Comparison of ENCODE assay signal across 8 cellular contexts in the genomic region with DNA sequence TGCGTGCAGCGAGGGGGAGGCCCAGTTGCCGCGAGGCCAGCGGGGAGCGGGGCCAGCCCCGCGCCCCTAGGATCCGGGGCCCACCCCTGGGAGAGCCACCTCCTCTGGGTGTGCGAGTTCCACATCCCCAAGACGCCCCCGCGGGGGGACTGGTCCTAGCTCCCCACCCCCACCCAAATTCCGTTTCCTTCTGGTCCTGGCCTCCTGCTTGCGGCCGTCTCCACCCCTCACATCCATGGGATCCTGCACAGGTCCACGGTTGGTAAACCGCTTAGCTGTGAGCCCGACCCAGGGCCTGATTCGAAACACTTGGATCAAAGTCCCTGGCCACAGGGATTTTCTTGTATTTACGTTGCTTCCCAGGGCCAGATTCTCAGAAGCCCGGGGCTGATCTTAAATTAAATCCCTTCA. TPM values are rescaled to one million over a fixed set of nuclear protein-coding genes. Genes with fewer than 3 reads are reported as not detected.
DNase-seq lines count a peak whose midpoint lies in the region; ATAC-seq, FAIRE-seq and TF ChIP-seq lines count a peak whose summit lies in the region.

No MANE protein-coding gene starts in this region.

- peak overlapping the region; percentile 93 for H3K27ac Mint-ChIP-seq in endodermal cell

- peak; percentile 54 for FAIRE-seq in A549 (lab: Jason Lieb, UNC)

- TF ChIP-seq RAD21 in A549 (conservative IDR thresholded peaks at IDR 0.05 in 1 of 2, IDR thresholded peaks at IDR 0.05 in 1 of 2): no peak; a peak in 1 of 5 replicates

- H3K9me3 ChIP-seq in A549 (peaks cover 6% of the 10 kb centered on the region; the same call in 2 of the 3 replicates), endodermal cell (ENCODE audit: control insufficient read depth, low read length) (peaks cover 11% of the 10 kb centered on the region), mucosa of rectum (ENCODE audit: control insufficient read depth in 2 of 2, low read length in 2 of 2) (no peaks in the 10 kb centered on the region)

- H3K4me3 Mint-ChIP-seq in endodermal cell: peak overlapping the region; percentile 79

- peaks cover 3% of the 10 kb centered on the region for H3K36me3 ChIP-seq in endodermal cell (ENCODE audit: control insufficient read depth, insufficient read depth, low read length)
- no peaks in the 10 kb centered on the region for H3K36me3 ChIP-seq in mucosa of rectum (ENCODE audit: control insufficient read depth in 2 of 2, insufficient read depth in 2 of 2, low read length in 2 of 2)

- H3K4me2 ChIP-seq in A549: peak overlapping the region; percentile 92

- CTCF ChIA-PET in A549 (lab: Yijun Ruan, JAX): interaction anchor here (0.6 to 12.4 kb wide), 75 partner anchors 9 to 588 kb away, joined by 3 to 344 read pairs (median 4); a partner anchor contains a TSS

- 3% methylated on average over 20 of the region's 22 CpGs for WGBS in A549 (ENCODE audit: missing lambda C conversion rate)
- 4 to 8% methylated on average over 8 to 22 of the region's 22 CpGs for WGBS in endodermal cell (ENCODE audit: insufficient coverage in 1 of 2, insufficient read length in 1 of 2), 2 experiments

- ATAC-seq in A549 (peak; percentile 77 to 80), HG03457 (IDR thresholded peaks at IDR 0.05; ENCODE audit: unreplicated experiment) (no peak)

- H3K27me3 ChIP-seq in endodermal cell (ENCODE audit: control insufficient read depth, insufficient read depth, low read length, poor library complexity, severe bottlenecking) (no peaks in the 10 kb centered on the region), mucosa of rectum (ENCODE audit: control insufficient read depth in 2 of 2, insufficient read depth in 2 of 2, low read length in 2 of 2) (peaks cover 9 to 11% of the 10 kb centered on the region in 2 donors)

- H3K4me1 ChIP-seq in A549: peaks cover 46% of the 10 kb centered on the region
- no peaks in the 10 kb centered on the region for H3K4me1 ChIP-seq in endodermal cell (ENCODE audit: control insufficient read depth, insufficient read depth, low read length)
- peaks cover 0 to 4% of the 10 kb centered on the region in 2 donors for H3K4me1 ChIP-seq in mucosa of rectum (ENCODE audit: control insufficient read depth in 2 of 2, insufficient read depth in 2 of 2, low read length in 2 of 2)

- TF ChIP-seq EP300 in A549 (IDR thresholded peaks at IDR 0.05): no peak

- H3K9me3 Mint-ChIP-seq in endodermal cell: peaks cover 12% of the 10 kb centered on the region

- DNase-seq in A549 (ENCODE audit: low read depth in 1 of 2, low spot score in 1 of 2) (peak; percentile 71 to 92), M059J (ENCODE audit: low read depth) (peak; percentile 51), endodermal cell (peak; percentile 83), NK-92 (lab: John Stamatoyannopoulos, UW; ENCODE audit: unreplicated experiment) (no peak)
- DNase-seq in activated CD8-positive, alpha-beta memory T cell treated with anti-CD3 and anti-CD28 coated beads for 24 hours: no peak
- no peak for DNase-seq in stimulated activated CD4-positive, alpha-beta T cell treated with anti-CD3 and anti-CD28 coated beads, Interleukin-2, amount 100 ng/mL, for 48 hours

- TF ChIP-seq CTCF in A549 (IDR thresholded peaks at IDR 0.05): no peak
- no peak for TF ChIP-seq CTCF in endodermal cell (conservative IDR thresholded peaks at IDR 0.05)

- peak overlapping the region; percentile 91 to 94 for H3K27ac ChIP-seq in A549
- no peak overlapping the region for H3K27ac ChIP-seq in endodermal cell (ENCODE audit: low read depth, low read length)
- peak overlapping the region; percentile 45 to 58 for H3K27ac ChIP-seq in mucosa of rectum (ENCODE audit: low read depth in 2 of 2, low read length in 2 of 2)

- peaks cover 2% of the 10 kb centered on the region for H3K27me3 Mint-ChIP-seq in endodermal cell (ENCODE audit: insufficient read depth)

- H3K4me3 ChIP-seq in A549: peak overlapping the region; percentile 51
- peak overlapping the region; percentile 75 for H3K4me3 ChIP-seq in endodermal cell (ENCODE audit: low read length)
- peak overlapping the region; percentile 6 to 44 for H3K4me3 ChIP-seq in mucosa of rectum (ENCODE audit: low read length in 2 of 2)

- H3K36me3 Mint-ChIP-seq in endodermal cell (ENCODE audit: low read depth): peaks cover 12% of the 10 kb centered on the region

- H3K4me1 Mint-ChIP-seq in endodermal cell: peaks cover 16% of the 10 kb centered on the region

- POLR2A ChIA-PET in A549 (lab: Yijun Ruan, JAX): interaction anchor here (0.6 to 2.9 kb wide), 20 partner anchors 9 to 460 kb away, joined by 3 to 22 read pairs (median 5); a partner anchor contains a TSS

- H3K9ac ChIP-seq in endodermal cell (ENCODE audit: extremely low read depth, low read length, poor library complexity, severe bottlenecking) (peak overlapping the region; percentile 21), mucosa of rectum (ENCODE audit: low read depth in 1 of 2, low read length in 2 of 2) (peak overlapping the region; percentile 41)

- TF ChIP-seq POLR2A in A549 (IDR thresholded peaks at IDR 0.05; ENCODE audit: low read length): peak; percentile 21

TF ChIP-seq in A549, 52 proteins besides CTCF, POLR2A, EP300 and RAD21:
- TF ChIP-seq JUN (IDR thresholded peaks at IDR 0.05) (peak in 1 of 2 experiments; percentile 93; a peak in 2 of 5 replicates), ESRRA (IDR thresholded peaks at IDR 0.05; ENCODE audit: borderline replicate concordance, low read length) (0 out of 2 replicates have a peak, but pooled peaks have one; percentile 5), BHLHE40 (IDR thresholded peaks at IDR 0.05; ENCODE audit: low read depth, low read length) (no peak), ZFP36 (IDR thresholded peaks at IDR 0.05; ENCODE audit: borderline replicate concordance, partially characterized antibody) (no peak)
- TF ChIP-seq, protein P1, sequence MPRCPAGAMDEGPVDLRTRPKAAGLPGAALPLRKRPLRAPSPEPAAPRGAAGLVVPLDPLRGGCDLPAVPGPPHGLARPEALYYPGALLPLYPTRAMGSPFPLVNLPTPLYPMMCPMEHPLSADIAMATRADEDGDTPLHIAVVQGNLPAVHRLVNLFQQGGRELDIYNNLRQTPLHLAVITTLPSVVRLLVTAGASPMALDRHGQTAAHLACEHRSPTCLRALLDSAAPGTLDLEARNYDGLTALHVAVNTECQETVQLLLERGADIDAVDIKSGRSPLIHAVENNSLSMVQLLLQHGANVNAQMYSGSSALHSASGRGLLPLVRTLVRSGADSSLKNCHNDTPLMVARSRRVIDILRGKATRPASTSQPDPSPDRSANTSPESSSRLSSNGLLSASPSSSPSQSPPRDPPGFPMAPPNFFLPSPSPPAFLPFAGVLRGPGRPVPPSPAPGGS (IDR thresholded peaks at IDR 0.05): peak; percentile 94; the same call in 1 of the 3 replicates

RNA-seq across cellular contexts. Expression of a gene that starts 0.3 kb away (rescaled TPM):
- polyA plus RNA-seq in A549 (2011; rRNA removed) (68.1 and 73.1 TPM in 2 replicates), A549 (2017; fragmentation: RNase III; extraction: RNeasy Plus Mini Kit Qiagen cat#74134 plus additional on column Dnase treatment) (98.5 to 112 TPM (median 111 TPM) in 3 replicates)
- 110 and 145 TPM in 2 replicates for polyA plus RNA-seq in A549 (2012; cell fraction: cytosol; rRNA removed)
- polyA plus RNA-seq in A549 (2012; cell fraction: nucleus; rRNA removed): 217 and 308 TPM in 2 replicates
- polyA minus RNA-seq in A549 (2011; rRNA and poly(A)+ RNA removed): 45.7 and 49.4 TPM in 2 replicates
- total RNA-seq in M059J (2014; rRNA removed; shearing (Covaris generic)): 10.8 and 15.3 TPM in 2 replicates
- 10 to 100 TPM; 21.2 to 40.3 TPM for total RNA-seq in endodermal cell
- 20.8 TPM for polyA plus RNA-seq in endodermal cell (2013, experiment 1 of 2)
- polyA plus RNA-seq in endodermal cell (2013, experiment 2 of 2): 17.9 TPM

RNA-seq across cellular contexts. Expression of a gene that starts 45.1 kb away (rescaled TPM):
- polyA plus RNA-seq in A549 (2011; rRNA removed) (92.8 and 104 TPM in 2 replicates), A549 (2017; fragmentation: RNase III; extraction: RNeasy Plus Mini Kit Qiagen cat#74134 plus additional on column Dnase treatment) (198 to 217 TPM (median 213 TPM) in 3 replicates)
- polyA plus RNA-seq in A549 (2012; cell fraction: cytosol; rRNA removed): 418 and 524 TPM in 2 replicates
- 325 and 425 TPM in 2 replicates for polyA plus RNA-seq in A549 (2012; cell fraction: nucleus; rRNA removed)
- 49.4 and 50.5 TPM in 2 replicates for polyA minus RNA-seq in A549 (2011; rRNA and poly(A)+ RNA removed)
- 57.5 and 76.6 TPM in 2 replicates for total RNA-seq in M059J (2014; rRNA removed; shearing (Covaris generic))
- 10 to 100 TPM; 37.5 to 38.3 TPM for total RNA-seq in endodermal cell
- polyA plus RNA-seq in endodermal cell (2013, experiment 1 of 2): 28.6 TPM
- polyA plus RNA-seq in endodermal cell (2013, experiment 2 of 2): 30.0 TPM

RNA-seq across cellular contexts. Expression of a gene that starts 45.3 kb away (rescaled TPM):
- 46.1 and 46.7 TPM in 2 replicates for polyA plus RNA-seq in A549 (2011; rRNA removed)
- polyA plus RNA-seq in A549 (2012; cell fraction: cytosol; rRNA removed): 81.2 and 106 TPM in 2 replicates
- polyA plus RNA-seq in A549 (2012; cell fraction: nucleus; rRNA removed): 448 and 539 TPM in 2 replicates
- polyA plus RNA-seq in A549 (2017; fragmentation: RNase III; extraction: RNeasy Plus Mini Kit Qiagen cat#74134 plus additional on column Dnase treatment): 81.8 to 98.0 TPM (median 93.4 TPM) in 3 replicates
- 54.8 and 68.1 TPM in 2 replicates for polyA minus RNA-seq in A549 (2011; rRNA and poly(A)+ RNA removed)
- total RNA-seq in M059J (2014; rRNA removed; shearing (Covaris generic)): 15.4 and 20.2 TPM in 2 replicates
- 10 to 100 TPM; 53.2 to 60.2 TPM for total RNA-seq in endodermal cell
- 56.0 TPM for polyA plus RNA-seq in endodermal cell (2013, experiment 1 of 2)
- 44.1 TPM for polyA plus RNA-seq in endodermal cell (2013, experiment 2 of 2)

RNA-seq across cellular contexts. Expression of a gene that starts 56.5 kb away (rescaled TPM):
- 13.4 and 15.2 TPM in 2 replicates for polyA plus RNA-seq in A549 (2011; rRNA removed)
- 13.6 and 15.7 TPM in 2 replicates for polyA plus RNA-seq in A549 (2012; cell fraction: cytosol; rRNA removed)
- 8.4 and 11.9 TPM in 2 replicates for polyA plus RNA-seq in A549 (2012; cell fraction: nucleus; rRNA removed)
- polyA plus RNA-seq in A549 (2017; fragmentation: RNase III; extraction: RNeasy Plus Mini Kit Qiagen cat#74134 plus additional on column Dnase treatment): 12.5 to 17.5 TPM (median 14.2 TPM) in 3 replicates
- polyA minus RNA-seq in A549 (2011; rRNA and poly(A)+ RNA removed): 24.7 and 26.9 TPM in 2 replicates
- 6.7 and 10.6 TPM in 2 replicates for total RNA-seq in M059J (2014; rRNA removed; shearing (Covaris generic))
- 10 to 100 TPM; 12.5 to 21.6 TPM for total RNA-seq in endodermal cell
- polyA plus RNA-seq in endodermal cell (2013, experiment 1 of 2): 4.2 TPM
- polyA plus RNA-seq in endodermal cell (2013, experiment 2 of 2): 2.2 TPM

Comparison
In these comparisons a context has a peak if more than half of its experiments do, and no peak if none do; other contexts are left out.
1. DNase-seq: peak in A549 (2 of 2), M059J (single experiment) and endodermal cell (single experiment); none in NK-92 (single experiment), activated CD8-positive, alpha-beta memory T cell treated with anti-CD3 and anti-CD28 coated beads for 24 hours (single experiment) and stimulated activated CD4-positive, alpha-beta T cell treated with anti-CD3 and anti-CD28 coated beads, Interleukin-2, amount 100 ng/mL, for 48 hours (0 of 2).
2. H3K4me3 ChIP-seq: peak in every context shown above with its lines; median percentile 75 in endodermal cell; 51 in A549; 25 in mucosa of rectum.